Comparison of ENCODE assay signal across 1 cellular context in genomic region chr20:341682-342081, GRCh38.
TF ChIP-seq lines count a peak whose summit lies in the region.

No MANE protein-coding gene starts in this region.

TF ChIP-seq in HEK293, 187 proteins besides CTCF, POLR2A, EP300 and RAD21 (continued from another document):
- TF ChIP-seq ZNF280D (tag by site-specific recombination; IDR thresholded peaks at IDR 0.05) = peak; percentile 99
- TF ChIP-seq KLF8 (tag by site-specific recombination; IDR thresholded peaks at IDR 0.05) = peak; percentile 38; the same call in 1 of the 2 replicates
- peak; percentile 85 for TF ChIP-seq ZNF24 (tag by site-specific recombination; IDR thresholded peaks at IDR 0.05)
- TF ChIP-seq ZNF610 (tag by site-specific recombination; IDR thresholded peaks at IDR 0.05; ENCODE audit: borderline replicate concordance) = peak; percentile 46; the same call in 1 of the 2 replicates
- TF ChIP-seq, protein P1, sequence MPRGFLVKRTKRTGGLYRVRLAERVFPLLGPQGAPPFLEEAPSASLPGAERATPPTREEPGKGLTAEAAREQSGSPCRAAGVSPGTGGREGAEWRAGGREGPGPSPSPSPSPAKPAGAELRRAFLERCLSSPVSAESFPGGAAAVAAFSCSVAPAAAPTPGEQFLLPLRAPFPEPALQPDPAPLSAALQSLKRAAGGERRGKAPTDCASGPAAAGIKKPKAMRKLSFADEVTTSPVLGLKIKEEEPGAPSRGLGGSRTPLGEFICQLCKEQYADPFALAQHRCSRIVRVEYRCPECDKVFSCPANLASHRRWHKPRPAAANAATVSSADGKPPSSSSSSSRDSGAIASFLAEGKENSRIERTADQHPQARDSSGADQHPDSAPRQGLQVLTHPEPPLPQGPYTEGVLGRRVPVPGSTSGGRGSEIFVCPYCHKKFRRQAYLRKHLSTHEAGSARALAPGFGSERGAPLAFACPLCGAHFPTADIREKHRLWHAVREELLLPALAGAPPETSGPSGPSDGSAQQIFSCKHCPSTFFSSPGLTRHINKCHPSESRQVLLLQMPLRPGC (tag by site-specific recombination; IDR thresholded peaks at IDR 0.05) = peak; percentile 66; the same call in 1 of the 2 replicates
- peak; percentile 77 for TF ChIP-seq ZNF629 (tag by site-specific recombination; IDR thresholded peaks at IDR 0.05)
- 0 out of 2 replicates have a peak, but pooled peaks have one; percentile 17 for TF ChIP-seq ZBTB17 (tag by site-specific recombination; IDR thresholded peaks at IDR 0.05)
- TF ChIP-seq YY1 (tag by site-specific recombination; IDR thresholded peaks at IDR 0.05) = 0 out of 2 replicates have a peak, but pooled peaks have one; percentile 47
- no peak for TF ChIP-seq ZNF510 (tag by site-specific recombination; IDR thresholded peaks at IDR 0.05; ENCODE audit: insufficient replicate concordance)
- TF ChIP-seq SETDB1 (IDR thresholded peaks at IDR 0.05; ENCODE audit: insufficient read length, low read length) = peak; percentile 98
- TF ChIP-seq, protein P2, sequence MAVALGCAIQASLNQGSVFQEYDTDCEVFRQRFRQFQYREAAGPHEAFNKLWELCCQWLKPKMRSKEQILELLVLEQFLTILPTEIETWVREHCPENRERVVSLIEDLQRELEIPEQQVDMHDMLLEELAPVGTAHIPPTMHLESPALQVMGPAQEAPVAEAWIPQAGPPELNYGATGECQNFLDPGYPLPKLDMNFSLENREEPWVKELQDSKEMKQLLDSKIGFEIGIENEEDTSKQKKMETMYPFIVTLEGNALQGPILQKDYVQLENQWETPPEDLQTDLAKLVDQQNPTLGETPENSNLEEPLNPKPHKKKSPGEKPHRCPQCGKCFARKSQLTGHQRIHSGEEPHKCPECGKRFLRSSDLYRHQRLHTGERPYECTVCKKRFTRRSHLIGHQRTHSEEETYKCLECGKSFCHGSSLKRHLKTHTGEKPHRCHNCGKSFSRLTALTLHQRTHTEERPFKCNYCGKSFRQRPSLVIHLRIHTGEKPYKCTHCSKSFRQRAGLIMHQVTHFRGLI (tag by site-specific recombination; IDR thresholded peaks at IDR 0.05) = peak; percentile 93
- TF ChIP-seq SCRT2 (tag by site-specific recombination; IDR thresholded peaks at IDR 0.05) = no peak
- no peak for TF ChIP-seq ZNF664 (tag by site-specific recombination; IDR thresholded peaks at IDR 0.05)
- TF ChIP-seq ZNF777 (tag by site-specific recombination; IDR thresholded peaks at IDR 0.05; ENCODE audit: borderline replicate concordance) = no peak
- TF ChIP-seq ZNF362 (tag by site-specific recombination; IDR thresholded peaks at IDR 0.05) = no peak
- TF ChIP-seq ZNF184 (tag by site-specific recombination; IDR thresholded peaks at IDR 0.05) = peak; percentile 92
- no peak for TF ChIP-seq ZSCAN16 (tag by site-specific recombination; IDR thresholded peaks at IDR 0.05)
- TF ChIP-seq REPIN1 (tag by site-specific recombination; IDR thresholded peaks at IDR 0.05; ENCODE audit: low read depth) = no peak
- no peak for TF ChIP-seq SP3 (tag by site-specific recombination; IDR thresholded peaks at IDR 0.05)
- TF ChIP-seq ZNF416 (tag by site-specific recombination; IDR thresholded peaks at IDR 0.05) = no peak
- TF ChIP-seq, protein P3, sequence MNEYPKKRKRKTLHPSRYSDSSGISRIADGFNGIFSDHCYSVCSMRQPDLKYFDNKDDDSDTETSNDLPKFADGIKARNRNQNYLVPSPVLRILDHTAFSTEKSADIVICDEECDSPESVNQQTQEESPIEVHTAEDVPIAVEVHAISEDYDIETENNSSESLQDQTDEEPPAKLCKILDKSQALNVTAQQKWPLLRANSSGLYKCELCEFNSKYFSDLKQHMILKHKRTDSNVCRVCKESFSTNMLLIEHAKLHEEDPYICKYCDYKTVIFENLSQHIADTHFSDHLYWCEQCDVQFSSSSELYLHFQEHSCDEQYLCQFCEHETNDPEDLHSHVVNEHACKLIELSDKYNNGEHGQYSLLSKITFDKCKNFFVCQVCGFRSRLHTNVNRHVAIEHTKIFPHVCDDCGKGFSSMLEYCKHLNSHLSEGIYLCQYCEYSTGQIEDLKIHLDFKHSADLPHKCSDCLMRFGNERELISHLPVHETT (tag by site-specific recombination; IDR thresholded peaks at IDR 0.05) = peak; percentile 73; the same call in 1 of the 2 replicates
- TF ChIP-seq ZFP69B (tag by site-specific recombination; IDR thresholded peaks at IDR 0.05) = 0 out of 2 replicates have a peak, but pooled peaks have one; percentile 15
- 0 out of 2 replicates have a peak, but pooled peaks have one; percentile 44 for TF ChIP-seq ZNF558 (tag by site-specific recombination; IDR thresholded peaks at IDR 0.05)
- peak; percentile 68 for TF ChIP-seq ZNF518A (tag by site-specific recombination; conservative IDR thresholded peaks at IDR 0.05; ENCODE audit: low read depth)
- no peak for TF ChIP-seq ZNF175 (tag by site-specific recombination; IDR thresholded peaks at IDR 0.05)
- TF ChIP-seq KLF10 (tag by site-specific recombination; IDR thresholded peaks at IDR 0.05) = 0 out of 2 replicates have a peak, but pooled peaks have one; percentile 25
- TF ChIP-seq TRIM28 (IDR thresholded peaks at IDR 0.05; ENCODE audit: borderline replicate concordance, low read length) = peak; percentile 57; the same call in 1 of the 2 replicates
- TF ChIP-seq RBAK (tag by site-specific recombination; IDR thresholded peaks at IDR 0.05) = no peak
